Comparison of ENCODE assay signal across 7 cellular contexts in the genomic region with DNA sequence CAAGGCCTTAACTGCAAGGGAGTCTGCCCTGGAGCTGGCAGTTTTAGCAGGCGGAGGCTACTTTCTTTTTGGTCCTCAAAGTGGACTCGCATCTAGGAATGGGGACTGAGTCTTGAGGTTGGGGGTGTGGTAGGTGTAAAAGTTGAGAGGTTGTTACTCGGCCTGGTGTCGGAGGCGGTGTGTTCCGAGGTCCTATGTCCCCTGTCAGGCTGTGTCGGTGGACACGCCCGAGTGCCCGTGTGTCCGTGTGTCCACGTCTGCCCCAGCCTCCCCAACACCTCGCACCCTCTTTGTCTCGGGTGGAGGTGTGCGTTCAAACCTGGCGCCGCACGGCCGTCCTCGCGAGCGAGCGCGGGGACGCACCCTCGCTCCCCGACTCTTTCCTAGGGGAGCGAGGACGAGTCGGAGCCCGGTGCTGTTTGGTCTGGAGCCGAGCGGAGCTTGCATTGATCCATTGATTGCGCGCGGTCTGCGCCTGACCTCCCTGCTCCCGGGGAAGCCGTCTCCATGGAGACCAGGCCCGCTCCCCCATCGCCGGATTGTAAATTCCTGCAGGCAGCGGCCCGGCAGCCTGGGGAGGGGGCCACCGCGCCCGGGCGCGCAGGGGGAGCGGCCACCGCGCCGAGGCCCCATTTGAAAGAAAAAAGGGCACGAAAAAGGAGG. TPM values are rescaled to one million over a fixed set of nuclear protein-coding genes. Genes with fewer than 3 reads are reported as not detected.
A peak's percentile ranks its signal among the peaks of the same experiment; 100 is the strongest.
DNase-seq lines count a peak whose midpoint lies in the region; ATAC-seq and TF ChIP-seq lines count a peak whose summit lies in the region.

No MANE protein-coding gene starts in this region.

- DNase-seq in HAP-1 (ENCODE audit: low spot score in 2 of 2) (peak in 1 of 2 experiments; percentile 71), WTC11 (ENCODE audit: low spot score) (peak; percentile 87), smooth muscle cell (lab: John Stamatoyannopoulos, UW; ENCODE audit: unreplicated experiment) (no peak), AML-193 (lab: John Stamatoyannopoulos, UW) (no peak)
- no peak for DNase-seq in activated CD4-positive, CD25-positive, alpha-beta regulatory T cell (lab: John Stamatoyannopoulos, UW)

- H3K9ac ChIP-seq in iPS-15b (ENCODE audit: low read depth, low read length) (no peak overlapping the region), smooth muscle cell (ENCODE audit: low read depth) (peak overlapping the region; percentile 48)

- POLR2A ChIA-PET in WTC11 (lab: Charles Lee): interaction anchor here (1.2 to 1.9 kb wide), 4 partner anchors 16 to 65 kb away, joined by 3 to 7 read pairs (median 4); a partner anchor contains a TSS

- peaks cover 43% of the 10 kb centered on the region for H3K4me1 Mint-ChIP-seq in WTC11

- H3K27me3 Mint-ChIP-seq in WTC11 (ENCODE audit: low read depth): peaks cover 85% of the 10 kb centered on the region

- no peaks in the 10 kb centered on the region for H3K36me3 Mint-ChIP-seq in WTC11

- peak overlapping the region; percentile 84 for H2AFZ ChIP-seq in smooth muscle cell (ENCODE audit: low read depth)

- in situ Hi-C loops in HAP-1 (cut with MboI; ENCODE audit: low sequenced_read_pairs): no loop called here

- H3K9me3 ChIP-seq in HAP-1 (no peaks in the 10 kb centered on the region), iPS-15b (ENCODE audit: control insufficient read depth, insufficient read depth, low read length) (no peaks in the 10 kb centered on the region), smooth muscle cell (replicated peaks; ENCODE audit: low read depth) (no peaks in the 10 kb centered on the region)

- H3F3A ChIP-seq in smooth muscle cell (ENCODE audit: low read depth): peaks cover 22% of the 10 kb centered on the region

- H3K4me3 Mint-ChIP-seq in WTC11: peak overlapping the region; percentile 80

- H3K27ac Mint-ChIP-seq in WTC11: no peak overlapping the region

- CTCF ChIA-PET in WTC11 (lab: Charles Lee): interaction anchor here (1.0 to 5.1 kb wide), 8 partner anchors 9 to 226 kb away, joined by 3 to 54 read pairs (median 6); no protein-coding TSS in a partner anchor

- 8% methylated on average over 46 of the region's 54 CpGs for WGBS in smooth muscle cell (ENCODE audit: low lambda C conversion rate)

- H3K27ac ChIP-seq in smooth muscle cell (ENCODE audit: low read depth): no peak overlapping the region

- peak overlapping the region; percentile 99 for H3K4me2 ChIP-seq in smooth muscle cell

- no peaks in the 10 kb centered on the region for H3K9me3 Mint-ChIP-seq in WTC11

- H4K20me1 ChIP-seq in smooth muscle cell (ENCODE audit: low read depth): peaks cover 14% of the 10 kb centered on the region

- no peaks in the 10 kb centered on the region for H3K79me2 ChIP-seq in smooth muscle cell (ENCODE audit: low read depth)

- 0 out of 2 replicates have a peak, but pooled peaks cover 2% of the 10 kb centered on the region for H3K27me3 ChIP-seq in HAP-1 (ENCODE audit: low read depth)
- H3K27me3 ChIP-seq in iPS-15b (ENCODE audit: control insufficient read depth, insufficient read depth, low read length): peaks cover 82% of the 10 kb centered on the region
- H3K27me3 ChIP-seq in smooth muscle cell (ENCODE audit: low read depth): peaks cover 22% of the 10 kb centered on the region

- no peaks in the 10 kb centered on the region for H3K36me3 ChIP-seq in HAP-1 (replicated peaks)
- no peaks in the 10 kb centered on the region for H3K36me3 ChIP-seq in iPS-15b (ENCODE audit: control insufficient read depth, insufficient read depth, low read length)
- H3K36me3 ChIP-seq in smooth muscle cell (ENCODE audit: low read depth): no peaks in the 10 kb centered on the region

- TF ChIP-seq CTCF in WTC11 (IDR thresholded peaks at IDR 0.05): no peak
- no peak for TF ChIP-seq CTCF in smooth muscle cell (IDR thresholded peaks at IDR 0.05; ENCODE audit: borderline replicate concordance, insufficient read depth, poor library complexity, severe bottlenecking)

- peak; percentile 49 for ATAC-seq in WTC11
- ATAC-seq in GM21717 (IDR thresholded peaks at IDR 0.05; ENCODE audit: unreplicated experiment): no peak

- H3K4me3 ChIP-seq in HAP-1 (peak overlapping the region; percentile 57), iPS-15b (ENCODE audit: low read depth, low read length) (peak overlapping the region; percentile 75), smooth muscle cell (peak overlapping the region; percentile 80)

- H3K4me1 ChIP-seq in HAP-1 (peaks cover 36% of the 10 kb centered on the region), iPS-15b (ENCODE audit: control insufficient read depth, insufficient read depth, low read length) (peaks cover 32% of the 10 kb centered on the region), smooth muscle cell (ENCODE audit: low read depth) (peaks cover 44% of the 10 kb centered on the region)

TF ChIP-seq in WTC11, 78 proteins besides CTCF, POLR2A, EP300 and RAD21:
- TF ChIP-seq, protein P1, sequence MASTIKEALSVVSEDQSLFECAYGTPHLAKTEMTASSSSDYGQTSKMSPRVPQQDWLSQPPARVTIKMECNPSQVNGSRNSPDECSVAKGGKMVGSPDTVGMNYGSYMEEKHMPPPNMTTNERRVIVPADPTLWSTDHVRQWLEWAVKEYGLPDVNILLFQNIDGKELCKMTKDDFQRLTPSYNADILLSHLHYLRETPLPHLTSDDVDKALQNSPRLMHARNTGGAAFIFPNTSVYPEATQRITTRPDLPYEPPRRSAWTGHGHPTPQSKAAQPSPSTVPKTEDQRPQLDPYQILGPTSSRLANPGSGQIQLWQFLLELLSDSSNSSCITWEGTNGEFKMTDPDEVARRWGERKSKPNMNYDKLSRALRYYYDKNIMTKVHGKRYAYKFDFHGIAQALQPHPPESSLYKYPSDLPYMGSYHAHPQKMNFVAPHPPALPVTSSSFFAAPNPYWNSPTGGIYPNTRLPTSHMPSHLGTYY (CRISPR knock-in tag; IDR thresholded peaks at IDR 0.05): no peak
- TF ChIP-seq TEAD1 (CRISPR knock-in tag; IDR thresholded peaks at IDR 0.05): 0 out of 2 replicates have a peak, but pooled peaks have one; percentile 28

RNA-seq across cellular contexts. Expression of a gene that starts 0.5 kb away (rescaled TPM):
- total RNA-seq in WTC11 (2021) (1.6 to 2.1 TPM (median 1.8 TPM) in 3 replicates), smooth muscle cell (11.8 and 14.6 TPM in 2 replicates)
- polyA plus RNA-seq in smooth muscle cell: 15.7 and 18.0 TPM in 2 replicates

RNA-seq across cellular contexts. Expression of a gene that starts 46.2 kb away (rescaled TPM):
- total RNA-seq in WTC11 (2021): 21.4 to 25.8 TPM (median 23.7 TPM) in 3 replicates
- total RNA-seq in smooth muscle cell: 7.7 and 12.9 TPM in 2 replicates
- 14.2 and 24.2 TPM in 2 replicates for polyA plus RNA-seq in smooth muscle cell
